21 cellular contexts compared by ENCODE assay signal in the genomic region with DNA sequence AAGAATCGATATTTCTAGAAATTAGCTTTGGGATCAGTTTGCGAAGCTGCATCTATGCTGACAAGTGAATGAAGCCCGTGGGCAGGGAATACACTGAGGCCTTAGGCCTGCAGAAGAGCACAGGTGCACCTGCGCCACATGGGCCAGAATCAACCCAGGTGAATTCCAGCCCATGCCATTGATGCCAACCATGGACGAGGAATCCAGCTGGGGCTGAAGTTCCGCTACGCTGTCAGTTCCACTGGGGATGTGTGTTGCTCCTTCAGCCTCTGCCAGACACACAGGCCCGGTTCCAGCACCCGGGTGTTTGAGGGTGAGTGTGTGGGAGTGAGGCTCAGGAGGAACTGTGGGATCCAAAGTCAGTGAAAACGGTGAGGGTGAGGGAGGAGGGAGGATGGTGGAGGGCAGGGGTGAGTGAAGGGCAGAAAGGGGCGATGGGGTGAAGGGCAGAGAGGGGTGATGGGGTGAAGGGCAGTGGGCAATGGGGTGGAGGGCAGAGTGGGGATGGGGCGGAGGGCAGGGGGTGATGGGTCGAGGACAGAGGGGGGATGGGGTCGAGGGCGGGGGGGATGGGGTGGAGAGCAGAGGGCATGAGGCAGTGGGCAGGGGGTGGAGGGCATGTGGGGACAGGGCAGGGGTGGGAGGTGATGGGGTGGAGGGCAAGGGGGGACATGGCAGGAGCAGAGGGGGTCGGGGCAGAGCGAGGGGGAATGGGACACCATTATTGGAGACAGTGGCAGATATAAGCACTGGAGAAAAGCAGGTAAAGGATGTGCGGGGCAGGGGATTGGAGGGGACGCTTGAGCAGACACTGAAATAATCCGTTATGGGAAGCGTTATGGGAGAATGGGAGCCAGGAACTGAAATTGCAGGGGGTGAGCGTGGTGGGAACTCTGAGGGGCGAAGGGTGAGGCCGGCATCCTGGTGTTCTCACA.
A peak's percentile ranks its signal among the peaks of the same experiment; 100 is the strongest.
DNase-seq lines count a peak whose midpoint lies in the region; ATAC-seq, FAIRE-seq and TF ChIP-seq lines count a peak whose summit lies in the region.
"Had no signal": no experiment of that assay in that cellular context is flagged by ENCODE, and none has a peak within 500 bp of the region (broad histone marks: within the 10 kb centered on the region; RNA-seq: fewer than 3 reads in every experiment).

No MANE protein-coding gene starts in this region.

- no peaks in the 10 kb centered on the region for H4K20me1 ChIP-seq in H1 (replicated peaks in 1 of 2; ENCODE audit: control insufficient read depth in 1 of 2, insufficient read depth in 2 of 2, low read length in 2 of 2)

- DNase-seq in activated CD4-positive, alpha-beta memory T cell treated with anti-CD3 and anti-CD28 coated beads for 36 hours: peak; percentile 4
- no peak for DNase-seq in activated CD4-positive, alpha-beta memory T cell treated with anti-CD3 and anti-CD28 coated beads, Interleukin-2, amount 10 ng/mL, durations not matched to agents 7 days and 5 days
- DNase-seq in D341Med (ENCODE audit: low spot score) (peak; percentile 15), H1 (ENCODE audit: low read depth in 1 of 2, low spot score in 2 of 2) (no peak), osteocyte (ENCODE audit: extremely low spot score, unreplicated experiment) (peak; percentile 60), COLO668 (lab: John Stamatoyannopoulos, UW; ENCODE audit: unreplicated experiment) (no peak), 8988T (no peak)
- DNase-seq: Caco-2, DMS153, GDM1, NCI-H1417 treated with DMSO at 0.1 percent for 48 hours, NCI-H187 treated with DMSO at 0.1 percent for 48 hours, NCI-H2227 treated with DMSO at 0.1 percent for 48 hours, NCI-H524, PC-9 had no signal

- peaks cover 13% of the 10 kb centered on the region for H3K27me3 Mint-ChIP-seq in activated CD4-positive, alpha-beta memory T cell treated with anti-CD3 and anti-CD28 coated beads for 36 hours
- no peaks in the 10 kb centered on the region for H3K27me3 Mint-ChIP-seq in activated CD4-positive, alpha-beta memory T cell treated with anti-CD3 and anti-CD28 coated beads, Interleukin-2, amount 10 ng/mL, durations not matched to agents 7 days and 5 days
- H3K27me3 Mint-ChIP-seq in osteocyte (ENCODE audit: unreplicated experiment): no peaks in the 10 kb centered on the region
- H3K27me3 Mint-ChIP-seq: B cell had no signal

- 0 out of 2 replicates have a peak overlapping the region, but pooled peaks have one; percentile 17 for H2BK12ac ChIP-seq in H1 (ENCODE audit: low read depth, low read length)

- POLR2A ChIA-PET in activated CD4-positive, alpha-beta memory T cell treated with anti-CD3 and anti-CD28 coated beads for 36 hours (lab: Charles Lee): no interaction called here
- POLR2A ChIA-PET in activated CD4-positive, alpha-beta memory T cell treated with anti-CD3 and anti-CD28 coated beads, Interleukin-2, amount 10 ng/mL, durations not matched to agents 7 days and 5 days (lab: Charles Lee): no interaction called here
- POLR2A ChIA-PET in H1 (lab: Charles Lee; ENCODE audit: partially characterized antibody): no interaction called here

- no peak for TF ChIP-seq EP300 in H1 (IDR thresholded peaks at IDR 0.05; ENCODE audit: borderline replicate concordance in 1 of 2, low read depth in 2 of 2, low read length in 2 of 2)

- no peaks in the 10 kb centered on the region for H3K9me3 Mint-ChIP-seq in activated CD4-positive, alpha-beta memory T cell treated with anti-CD3 and anti-CD28 coated beads for 36 hours
- H3K9me3 Mint-ChIP-seq in activated CD4-positive, alpha-beta memory T cell treated with anti-CD3 and anti-CD28 coated beads, Interleukin-2, amount 10 ng/mL, durations not matched to agents 7 days and 5 days: no peaks in the 10 kb centered on the region
- H3K9me3 Mint-ChIP-seq in osteocyte (ENCODE audit: unreplicated experiment): no peaks in the 10 kb centered on the region

- no peak overlapping the region for H3K27ac ChIP-seq in H1 (ENCODE audit: low read depth, low read length)
- H3K27ac ChIP-seq: KMS-11, PC-9, RWPE1, SJSA1 had no signal

- H3K4ac ChIP-seq in H1 (replicated peaks; ENCODE audit: insufficient read length, low read depth, low read length): no peak overlapping the region

- H4K5ac ChIP-seq in H1 (ENCODE audit: insufficient read length, low read depth, low read length): no peak overlapping the region

- no peak overlapping the region for H3K14ac ChIP-seq in H1 (ENCODE audit: insufficient read length)

- ATAC-seq in HG03045 (IDR thresholded peaks at IDR 0.05; ENCODE audit: unreplicated experiment): no peak
- ATAC-seq: HCT116 had no signal

- no peaks in the 10 kb centered on the region for H3K36me3 Mint-ChIP-seq in activated CD4-positive, alpha-beta memory T cell treated with anti-CD3 and anti-CD28 coated beads for 36 hours
- no peaks in the 10 kb centered on the region for H3K36me3 Mint-ChIP-seq in activated CD4-positive, alpha-beta memory T cell treated with anti-CD3 and anti-CD28 coated beads, Interleukin-2, amount 10 ng/mL, durations not matched to agents 7 days and 5 days (ENCODE audit: low read depth)
- no peaks in the 10 kb centered on the region for H3K36me3 Mint-ChIP-seq in osteocyte (ENCODE audit: unreplicated experiment)

- no peaks in the 10 kb centered on the region for H3K36me3 ChIP-seq in H1 (ENCODE audit: control insufficient read depth in 2 of 4, insufficient read depth in 4 of 4, low read length in 3 of 4)
- H3K36me3 ChIP-seq: SJSA1 had no signal

- no peaks in the 10 kb centered on the region for H3K4me1 ChIP-seq in H1 (replicated peaks in 1 of 4; ENCODE audit: control insufficient read depth in 3 of 4, insufficient read depth in 4 of 4, low read length in 3 of 4)
- H3K4me1 ChIP-seq: Caco-2, SJSA1 had no signal

- no peaks in the 10 kb centered on the region; a peak in 3 of 7 replicates for H3K27me3 ChIP-seq in H1 (replicated peaks in 1 of 4; ENCODE audit: control insufficient read depth in 3 of 4, extremely low read depth in 1 of 4, insufficient read depth in 3 of 4, low read length in 3 of 4)
- H3K27me3 ChIP-seq: SJSA1 had no signal

- no peak overlapping the region for H2BK5ac ChIP-seq in H1 (ENCODE audit: low read depth, low read length)

- TF ChIP-seq CTCF in H1 (IDR thresholded peaks at IDR 0.05; ENCODE audit: control extremely low read depth in 1 of 3, insufficient read depth in 1 of 3, low read depth in 1 of 3, low read length in 3 of 3) (no peak), osteocyte (IDR thresholded peaks at IDR 0.05) (no peak)

- H3K56ac ChIP-seq in H1 (replicated peaks; ENCODE audit: insufficient read length, low read depth, low read length): no peak overlapping the region

- no peak overlapping the region for H2BK120ac ChIP-seq in H1 (replicated peaks; ENCODE audit: low read depth, low read length)

- 84% methylated on average over 18 of the region's 24 CpGs; no CpG with 5 or more reads in 1 of the 2 experiments for WGBS in H1 (ENCODE audit: extremely low coverage in 1 of 2, insufficient coverage in 1 of 2, insufficient read length in 1 of 2, insufficient replicate concordance in 2 of 2, low coverage in 1 of 2, low lambda C conversion rate in 2 of 2, missing lambda C conversion rate in 1 of 2), 2 experiments

- no peak for FAIRE-seq in H1 (lab: Jason Lieb, UNC)

- H3K4me3 ChIP-seq in H1 (ENCODE audit: extremely low read depth in 1 of 4, insufficient read depth in 2 of 4, low read depth in 3 of 4, low read length in 4 of 4): no peak overlapping the region
- H3K4me3 ChIP-seq: PC-9, SJSA1 had no signal

- H4K91ac ChIP-seq in H1 (replicated peaks; ENCODE audit: insufficient read length, low read length): no peak overlapping the region

- H3K4me2 ChIP-seq in H1 (ENCODE audit: insufficient read depth in 1 of 2, low read depth in 2 of 2, low read length in 2 of 2): no peak overlapping the region
- H3K4me2 ChIP-seq: KMS-11, PC-9 had no signal

- no peak for TF ChIP-seq RAD21 in H1 (IDR thresholded peaks at IDR 0.05 in 1 of 2, conservative IDR thresholded peaks at IDR 0.05 in 1 of 2; ENCODE audit: low read depth in 2 of 2, low read length in 2 of 2)

- H3K18ac ChIP-seq in H1 (ENCODE audit: extremely low read depth, low read length): no peak overlapping the region

- CTCF ChIA-PET in activated CD4-positive, alpha-beta memory T cell treated with anti-CD3 and anti-CD28 coated beads for 36 hours (lab: Charles Lee): no interaction called here
- CTCF ChIA-PET in activated CD4-positive, alpha-beta memory T cell treated with anti-CD3 and anti-CD28 coated beads, Interleukin-2, amount 10 ng/mL, durations not matched to agents 7 days and 5 days (lab: Charles Lee): no interaction called here
- CTCF ChIA-PET in H1 (lab: Charles Lee; ENCODE audit: partially characterized antibody): no interaction called here

- intact Hi-C loops in activated CD4-positive, alpha-beta memory T cell treated with anti-CD3 and anti-CD28 coated beads for 36 hours (cut with micrococcal nuclease): no loop called here

- H3K23ac ChIP-seq in H1 (ENCODE audit: insufficient read length): no peak overlapping the region

- H2AK5ac ChIP-seq in H1 (ENCODE audit: low read depth, low read length): no peak overlapping the region

- no peak overlapping the region for H2AFZ ChIP-seq in H1 (ENCODE audit: low read length)
- H2AFZ ChIP-seq: PC-9 had no signal

- H3K4me1 Mint-ChIP-seq in activated CD4-positive, alpha-beta memory T cell treated with anti-CD3 and anti-CD28 coated beads for 36 hours (ENCODE audit: low read depth): no peaks in the 10 kb centered on the region
- no peaks in the 10 kb centered on the region for H3K4me1 Mint-ChIP-seq in activated CD4-positive, alpha-beta memory T cell treated with anti-CD3 and anti-CD28 coated beads, Interleukin-2, amount 10 ng/mL, durations not matched to agents 7 days and 5 days
- H3K4me1 Mint-ChIP-seq in osteocyte (ENCODE audit: unreplicated experiment): no peaks in the 10 kb centered on the region
- H3K4me1 Mint-ChIP-seq: B cell had no signal

- no peak overlapping the region for H3K4me3 Mint-ChIP-seq in activated CD4-positive, alpha-beta memory T cell treated with anti-CD3 and anti-CD28 coated beads for 36 hours
- no peak overlapping the region for H3K4me3 Mint-ChIP-seq in activated CD4-positive, alpha-beta memory T cell treated with anti-CD3 and anti-CD28 coated beads, Interleukin-2, amount 10 ng/mL, durations not matched to agents 7 days and 5 days
- H3K4me3 Mint-ChIP-seq in osteocyte (ENCODE audit: unreplicated experiment): no peak overlapping the region
- H3K4me3 Mint-ChIP-seq: B cell had no signal

- no peak for TF ChIP-seq POLR2A in H1 (IDR thresholded peaks at IDR 0.05; ENCODE audit: control extremely low read depth in 1 of 2, low read depth in 2 of 2, low read length in 2 of 2)

- H3K9me3 ChIP-seq in H1 (ENCODE audit: insufficient read depth in 2 of 2, low read depth in 1 of 2, low read length in 1 of 2): peaks cover 0 to 3% of the 10 kb centered on the region in 2 experiments; a peak in 1 of 4 replicates
- H3K9me3 ChIP-seq: Caco-2 had no signal

- H3K79me1 ChIP-seq in H1 (ENCODE audit: low read depth, low read length): no peaks in the 10 kb centered on the region

- no peak overlapping the region for H2BK20ac ChIP-seq in H1 (ENCODE audit: low read length)

- no peak overlapping the region for H2BK15ac ChIP-seq in H1 (ENCODE audit: low read length)

- H3K9ac ChIP-seq in H1 (replicated peaks in 1 of 4; ENCODE audit: extremely low read depth in 1 of 4, low read depth in 3 of 4, low read length in 3 of 4): no peak overlapping the region
- H3K9ac ChIP-seq: KMS-11 had no signal

- no peaks in the 10 kb centered on the region for H3K79me2 ChIP-seq in H1 (ENCODE audit: control insufficient read depth in 1 of 2, insufficient read depth in 2 of 2, low read length in 2 of 2)

- no peaks in the 10 kb centered on the region for H3K23me2 ChIP-seq in H1 (ENCODE audit: low read depth, low read length)

- no peak overlapping the region for H3K27ac Mint-ChIP-seq in activated CD4-positive, alpha-beta memory T cell treated with anti-CD3 and anti-CD28 coated beads for 36 hours
- no peak overlapping the region for H3K27ac Mint-ChIP-seq in activated CD4-positive, alpha-beta memory T cell treated with anti-CD3 and anti-CD28 coated beads, Interleukin-2, amount 10 ng/mL, durations not matched to agents 7 days and 5 days
- H3K27ac Mint-ChIP-seq in osteocyte (ENCODE audit: unreplicated experiment): no peak overlapping the region
- H3K27ac Mint-ChIP-seq: B cell had no signal

- no peak overlapping the region for H4K8ac ChIP-seq in H1 (ENCODE audit: extremely low read depth, insufficient read depth, low read length)

Comparison
In these comparisons a context has a peak if more than half of its experiments do, and no peak if none do; other contexts are left out.
1. DNase-seq: peak in activated CD4-positive, alpha-beta memory T cell treated with anti-CD3 and anti-CD28 coated beads for 36 hours (single experiment), D341Med (single experiment) and osteocyte (single experiment); none in activated CD4-positive, alpha-beta memory T cell treated with anti-CD3 and anti-CD28 coated beads, Interleukin-2, amount 10 ng/mL, durations not matched to agents 7 days and 5 days (single experiment), H1 (0 of 2), COLO668 (single experiment) and 8988T (single experiment).